In the genomic region with DNA sequence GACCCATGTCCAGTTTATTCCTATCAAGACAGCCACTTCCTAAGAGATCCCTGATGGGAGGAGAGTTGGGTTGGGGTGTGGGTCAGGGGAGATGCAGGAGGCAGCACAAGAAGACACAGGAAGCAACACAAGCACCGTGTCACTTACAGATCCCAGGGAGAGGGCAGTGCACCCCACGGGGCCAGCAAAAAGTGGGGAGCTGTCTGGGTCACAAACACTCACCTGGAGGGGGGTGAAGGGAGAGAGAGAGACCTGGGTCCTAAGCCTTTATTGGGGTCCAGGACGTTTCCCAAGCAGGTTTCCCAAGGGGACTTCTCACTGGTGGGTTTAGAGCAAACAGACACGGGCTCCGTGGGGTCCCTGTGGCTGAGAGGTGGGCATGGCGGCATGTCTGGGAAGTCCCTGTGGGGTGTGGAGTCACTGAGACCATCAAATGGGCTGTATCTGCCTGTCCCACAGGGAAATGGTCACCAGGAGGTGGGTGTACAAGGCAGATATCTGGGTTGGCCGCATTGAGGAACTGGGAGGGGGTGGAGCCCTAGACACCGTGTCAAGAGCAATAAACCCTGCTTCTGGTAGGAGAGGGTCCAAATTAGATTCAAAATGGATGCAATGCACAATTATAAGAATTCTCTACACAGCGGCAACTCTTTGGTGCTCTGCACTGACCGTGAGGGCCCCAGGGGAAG, we compare ENCODE assay signal across 16 cellular contexts. TPM values are rescaled to one million over a fixed set of nuclear protein-coding genes. Genes with fewer than 3 reads are reported as not detected.
DNase-seq lines count a peak whose midpoint lies in the region; ATAC-seq, FAIRE-seq and TF ChIP-seq lines count a peak whose summit lies in the region.
"Had no signal": no experiment of that assay in that cellular context is flagged by ENCODE, and none has a peak within 500 bp of the region (broad histone marks: within the 10 kb centered on the region; RNA-seq: fewer than 3 reads in every experiment).

No MANE protein-coding gene starts in this region.

- no peak for ATAC-seq in T-helper 17 cell
- ATAC-seq in HG03025 (IDR thresholded peaks at IDR 0.05; ENCODE audit: low FRiP score, unreplicated experiment) = no peak
- no peak for ATAC-seq in GM19452 (IDR thresholded peaks at IDR 0.05; ENCODE audit: unreplicated experiment)

- 57 to 74% (median 67%) methylated on average over 10 of the region's 10 CpGs for WGBS in spleen, 5 donors

- H3K36me3 ChIP-seq in CD4-positive, alpha-beta memory T cell (ENCODE audit: insufficient read depth, low read length) = no peaks in the 10 kb centered on the region
- H3K36me3 ChIP-seq in kidney (ENCODE audit: control insufficient read depth in 1 of 2, insufficient read depth in 2 of 2, low read length in 2 of 2) (no peaks in the 10 kb centered on the region), spleen (no peaks in the 10 kb centered on the region)

- no peak overlapping the region for H3K9ac ChIP-seq in kidney (ENCODE audit: low read length in 2 of 2)
- H3K9ac ChIP-seq: GM23248 had no signal

- POLR2A ChIA-PET in CD4-positive, alpha-beta memory T cell (lab: Charles Lee; ENCODE audit: partially characterized antibody) = no interaction called here

- no peak overlapping the region for H3K4me3 Mint-ChIP-seq in CD4-positive, alpha-beta memory T cell
- no peak overlapping the region for H3K4me3 Mint-ChIP-seq in T-helper 17 cell
- H3K4me3 Mint-ChIP-seq: activated CD4-positive, alpha-beta T cell treated with anti-CD3 and anti-CD28 coated beads, Interleukin-2, amount 10 ng/mL, durations not matched to agents 24 days and 14 days; neural crest cell had no signal

- intact Hi-C loops in CD4-positive, alpha-beta memory T cell (cut with micrococcal nuclease) = loop anchor here (10.0 kb wide), 1 partner anchor 57 kb away; no protein-coding TSS in a partner anchor
- intact Hi-C loops in kidney (cut with DNase I) = no loop called here
- intact Hi-C loops in spleen (cut with DNase I; ENCODE audit: low total_unique reads) = no loop called here

- CTCF ChIA-PET in CD4-positive, alpha-beta memory T cell (lab: Charles Lee; ENCODE audit: partially characterized antibody) = no interaction called here

- H3K27ac Mint-ChIP-seq in CD4-positive, alpha-beta memory T cell = peak overlapping the region in 6 of 7 donors; percentile 4 to 79 (median 28)
- H3K27ac Mint-ChIP-seq in T-helper 17 cell = peak overlapping the region; percentile 19
- H3K27ac Mint-ChIP-seq: activated CD4-positive, alpha-beta T cell treated with anti-CD3 and anti-CD28 coated beads, Interleukin-2, amount 10 ng/mL, durations not matched to agents 24 days and 14 days had no signal

- no peak for TF ChIP-seq CTCF in kidney (IDR thresholded peaks at IDR 0.05; ENCODE audit: borderline replicate concordance, extremely low read depth, insufficient read depth)
- TF ChIP-seq CTCF in spleen (IDR thresholded peaks at IDR 0.05 in 8 of 11, conservative IDR thresholded peaks at IDR 0.05 in 3 of 11) = no peak

- H3K9me3 Mint-ChIP-seq in CD4-positive, alpha-beta memory T cell = no peaks in the 10 kb centered on the region
- H3K9me3 Mint-ChIP-seq: activated CD4-positive, alpha-beta T cell treated with anti-CD3 and anti-CD28 coated beads, Interleukin-2, amount 10 ng/mL, durations not matched to agents 24 days and 14 days; neural crest cell had no signal

- no peaks in the 10 kb centered on the region for H3K27me3 ChIP-seq in CD4-positive, alpha-beta memory T cell (ENCODE audit: insufficient read depth, low read length)
- no peaks in the 10 kb centered on the region for H3K27me3 ChIP-seq in spleen (replicated peaks in 1 of 7)

- TF ChIP-seq POLR2A in spleen (IDR thresholded peaks at IDR 0.05) = no peak

- no peak overlapping the region for H3K27ac ChIP-seq in CD4-positive, alpha-beta memory T cell (ENCODE audit: low read depth, low read length)
- H3K27ac ChIP-seq in kidney (ENCODE audit: low read depth in 2 of 2, low read length in 2 of 2) (peak overlapping the region; percentile 91 to 97), spleen (peak overlapping the region in 7 of 8 donors; percentile 81 to 96 (median 85))
- H3K27ac ChIP-seq: GM23248 had no signal

- H3K36me3 Mint-ChIP-seq in CD4-positive, alpha-beta memory T cell = no peaks in the 10 kb centered on the region
- H3K36me3 Mint-ChIP-seq in T-helper 17 cell (ENCODE audit: low read depth) = no peaks in the 10 kb centered on the region

- no peak overlapping the region for H3K4me3 ChIP-seq in CD4-positive, alpha-beta memory T cell (ENCODE audit: low read length in 2 of 2)
- no peak overlapping the region for H3K4me3 ChIP-seq in kidney (ENCODE audit: low read length in 2 of 2)
- peak overlapping the region in 1 of 8 donors; percentile 67 for H3K4me3 ChIP-seq in spleen
- H3K4me3 ChIP-seq: GM23248 had no signal

- H3K27me3 Mint-ChIP-seq in CD4-positive, alpha-beta memory T cell = peaks cover 2 to 4% of the 10 kb centered on the region in 2 donors
- H3K27me3 Mint-ChIP-seq in T-helper 17 cell = peaks cover 4% of the 10 kb centered on the region

- H3K9me3 ChIP-seq in CD4-positive, alpha-beta memory T cell (ENCODE audit: control insufficient read depth in 1 of 2, low read length in 2 of 2) = no peaks in the 10 kb centered on the region
- H3K9me3 ChIP-seq in T-helper 17 cell (ENCODE audit: control insufficient read depth, low read length, poor library complexity, severe bottlenecking) = no peaks in the 10 kb centered on the region
- H3K9me3 ChIP-seq in kidney (ENCODE audit: control insufficient read depth in 1 of 2, low read length in 2 of 2) = no peaks in the 10 kb centered on the region
- H3K9me3 ChIP-seq in spleen = no peaks in the 10 kb centered on the region

- peaks cover 7 to 39% (median 17%) of the 10 kb centered on the region in 4 donors for H3K4me1 Mint-ChIP-seq in CD4-positive, alpha-beta memory T cell
- peaks cover 17% of the 10 kb centered on the region for H3K4me1 Mint-ChIP-seq in T-helper 17 cell

- DNase-seq in CD4-positive, alpha-beta memory T cell = no peak
- DNase-seq in T-helper 17 cell = no peak
- no peak for DNase-seq in kidney
- no peak for DNase-seq in spleen
- DNase-seq in HK-2 (ENCODE audit: unreplicated experiment) = no peak
- no peak for DNase-seq in GM03348 (ENCODE audit: low spot score)
- DNase-seq: activated CD4-positive, alpha-beta T cell treated with anti-CD3 and anti-CD28 coated beads, Interleukin-2, amount 10 ng/mL, durations not matched to agents 24 days and 14 days; DND-41; foreskin melanocyte; GM23248 had no signal

- peaks cover 13% of the 10 kb centered on the region for H3K4me1 ChIP-seq in CD4-positive, alpha-beta memory T cell (ENCODE audit: insufficient read depth, low read length)
- H3K4me1 ChIP-seq in kidney (ENCODE audit: control insufficient read depth in 1 of 2, insufficient read depth in 1 of 2, low read depth in 1 of 2, low read length in 2 of 2) (peaks cover 0 to 12% of the 10 kb centered on the region in 2 donors), spleen (peaks cover 5 to 67% (median 53%) of the 10 kb centered on the region in 6 donors)

- no peak for FAIRE-seq in kidney (lab: Jason Lieb, UNC)
- FAIRE-seq: GM19239 had no signal

RNA-seq across cellular contexts. Expression of gene CD93, which starts 1.6 kb away (rescaled TPM):
- 1 to 10 TPM; 1.2 to 1.3 TPM for total RNA-seq in CD4-positive, alpha-beta memory T cell
- polyA plus RNA-seq in CD4-positive, alpha-beta memory T cell = under 1 TPM in 1 of 2 donors, not detected in 1; 0.55 TPM
- total RNA-seq in T-helper 17 cell (1 to 10 TPM; 2.1 to 6.4 TPM), kidney (104 TPM), spleen (100 to 1,000 TPM in 1 of 7 donors, 10 to 100 TPM in 6; 50.4 to 103 (median 75.4) TPM)
- polyA plus RNA-seq in kidney (ENCODE audit: insufficient read depth, low read depth, low replicate concordance) (9.9 TPM), spleen (1 to 10 TPM; 4.1 to 6.0 (median 5.9) TPM)
- total RNA-seq: GM23248 had no signal

RNA-seq across cellular contexts. Expression of gene THBD, which starts 38.3 kb away (rescaled TPM):
- total RNA-seq in CD4-positive, alpha-beta memory T cell = under 1 TPM; 0.29 to 0.50 TPM
- under 1 TPM in 1 of 2 donors, not detected in 1; 0.05 TPM for polyA plus RNA-seq in CD4-positive, alpha-beta memory T cell
- total RNA-seq in T-helper 17 cell = 1 to 10 TPM; 1.0 to 1.1 TPM
- 48.1 TPM for total RNA-seq in kidney
- polyA plus RNA-seq in kidney (ENCODE audit: insufficient read depth, low read depth, low replicate concordance) = 9.7 TPM
- total RNA-seq in spleen = 100 to 1,000 TPM in 2 of 7 donors, 10 to 100 TPM in 5; 47.6 to 255 (median 78.0) TPM
- polyA plus RNA-seq in spleen = 10 to 100 TPM in 1 of 3 donors, 1 to 10 TPM in 2; 7.2 to 11.6 (median 8.7) TPM
- total RNA-seq: activated CD4-positive, alpha-beta T cell treated with anti-CD3 and anti-CD28 coated beads, Interleukin-2, amount 10 ng/mL, durations not matched to agents 24 days and 14 days had no signal

RNA-seq across cellular contexts. Expression of gene SSTR4, which starts 52.6 kb away (rescaled TPM):
- not detected for total RNA-seq in CD4-positive, alpha-beta memory T cell
- polyA plus RNA-seq in CD4-positive, alpha-beta memory T cell = not detected
- not detected for total RNA-seq in T-helper 17 cell
- not detected for total RNA-seq in kidney
- not detected for polyA plus RNA-seq in kidney (ENCODE audit: insufficient read depth, low read depth, low replicate concordance)
- total RNA-seq in spleen = not detected
- polyA plus RNA-seq in spleen = not detected
- total RNA-seq: activated CD4-positive, alpha-beta T cell treated with anti-CD3 and anti-CD28 coated beads, Interleukin-2, amount 10 ng/mL, durations not matched to agents 24 days and 14 days; aorta; GM23248; kidney epithelial cell; neural crest cell had no signal
- polyA plus RNA-seq: aorta, GM23248 had no signal

Comparison
In these comparisons a context has a peak if more than half of its experiments do, and no peak if none do; other contexts are left out.
1. RNA of gene CD93, which starts 1.6 kb away (total RNA-seq): 104 TPM in kidney (single experiment) and 50.4 to 103 TPM in spleen; 2.1 to 6.4 TPM in T-helper 17 cell and 1.2 to 1.3 TPM in CD4-positive, alpha-beta memory T cell; every median in the first group is over 4 times any median in the second.
2. RNA of gene THBD, which starts 38.3 kb away (total RNA-seq): 47.6 to 255 TPM in spleen and 48.1 TPM in kidney (single experiment); 1.0 to 1.1 TPM in T-helper 17 cell and 0.29 to 0.50 TPM in CD4-positive, alpha-beta memory T cell; every median in the first group is over 10 times any median in the second.